11 cellular contexts compared by ENCODE assay signal in genomic region chr6:56475736-56476457, GRCh38.
A peak's percentile ranks its signal among the peaks of the same experiment; 100 is the strongest.
DNase-seq lines count a peak whose midpoint lies in the region; ATAC-seq and TF ChIP-seq lines count a peak whose summit lies in the region.
"Had no signal": no experiment of that assay in that cellular context is flagged by ENCODE, and none has a peak within 500 bp of the region (broad histone marks: within the 10 kb centered on the region; RNA-seq: fewer than 3 reads in every experiment).

No MANE protein-coding gene starts in this region.

- H3K9me3 Mint-ChIP-seq in type B pancreatic cell, result no peaks in the 10 kb centered on the region

- H3K36me3 Mint-ChIP-seq in type B pancreatic cell, result peaks cover 47% of the 10 kb centered on the region
- H3K36me3 Mint-ChIP-seq: activated CD8-positive, alpha-beta memory T cell treated with anti-CD3 and anti-CD28 coated beads, Interleukin-2, amount 10 ng/mL, durations not matched to agents 7 days and 5 days; T-cell had no signal

- H3K27ac Mint-ChIP-seq in type B pancreatic cell, result no peak overlapping the region
- H3K27ac Mint-ChIP-seq: activated CD8-positive, alpha-beta memory T cell treated with anti-CD3 and anti-CD28 coated beads, Interleukin-2, amount 10 ng/mL, durations not matched to agents 7 days and 5 days; T-cell had no signal

- H3K4me3 ChIP-seq in MG63 (no peak overlapping the region), astrocyte of the spinal cord (ENCODE audit: low read depth, low read length) (no peak overlapping the region)

- H3K27me3 Mint-ChIP-seq in type B pancreatic cell, result no peaks in the 10 kb centered on the region
- H3K27me3 Mint-ChIP-seq: activated CD8-positive, alpha-beta memory T cell treated with anti-CD3 and anti-CD28 coated beads, Interleukin-2, amount 10 ng/mL, durations not matched to agents 7 days and 5 days; T-cell had no signal

- in situ Hi-C loops in astrocyte of the spinal cord (cut with HindIII; ENCODE audit: low sequenced_read_pairs), result no loop called here

- DNase-seq in MG63 (peak; percentile 2), astrocyte of the spinal cord (ENCODE audit: low read depth, low spot score) (peak; percentile 36), kidney tubule cell (ENCODE audit: low spot score) (peak; percentile 20), type B pancreatic cell (ENCODE audit: extremely low spot score, unreplicated experiment) (no peak), DMS 273 (lab: John Stamatoyannopoulos, UW; ENCODE audit: unreplicated experiment) (no peak)
- DNase-seq: activated CD8-positive, alpha-beta memory T cell treated with anti-CD3 and anti-CD28 coated beads, Interleukin-2, amount 10 ng/mL, durations not matched to agents 7 days and 5 days; KBM-7; NCI-H526; T-cell had no signal

- no peak for TF ChIP-seq CTCF in astrocyte of the spinal cord (IDR thresholded peaks at IDR 0.05; ENCODE audit: low read depth, low read length)
- no peak for TF ChIP-seq CTCF in type B pancreatic cell (conservative IDR thresholded peaks at IDR 0.05)

- no peak for ATAC-seq in GM18498 (IDR thresholded peaks at IDR 0.05; ENCODE audit: unreplicated experiment)
- no peak for ATAC-seq in GM21786 (IDR thresholded peaks at IDR 0.05; ENCODE audit: unreplicated experiment)
- ATAC-seq: activated CD8-positive, alpha-beta memory T cell treated with anti-CD3 and anti-CD28 coated beads, Interleukin-2, amount 10 ng/mL, durations not matched to agents 7 days and 5 days; T-cell had no signal

- H3K4me3 Mint-ChIP-seq in type B pancreatic cell, result peak overlapping the region; percentile 30
- H3K4me3 Mint-ChIP-seq: activated CD8-positive, alpha-beta memory T cell treated with anti-CD3 and anti-CD28 coated beads, Interleukin-2, amount 10 ng/mL, durations not matched to agents 7 days and 5 days; T-cell had no signal

- H3K4me1 Mint-ChIP-seq in type B pancreatic cell (ENCODE audit: unreplicated experiment), result peaks cover 5% of the 10 kb centered on the region
- H3K4me1 Mint-ChIP-seq: activated CD8-positive, alpha-beta memory T cell treated with anti-CD3 and anti-CD28 coated beads, Interleukin-2, amount 10 ng/mL, durations not matched to agents 7 days and 5 days; T-cell had no signal

- no peaks in the 10 kb centered on the region for H3K27me3 ChIP-seq in MG63

- peaks cover 74% of the 10 kb centered on the region for H3K36me3 ChIP-seq in MG63

- H3K9me3 ChIP-seq in MG63, result no peaks in the 10 kb centered on the region

Comparison
In these comparisons a context has a peak if more than half of its experiments do, and no peak if none do; other contexts are left out.
1. DNase-seq: peak in MG63 (single experiment), astrocyte of the spinal cord (single experiment) and kidney tubule cell (single experiment); none in type B pancreatic cell (single experiment) and DMS 273 (single experiment).